ENCODE assay signal across 19 cellular contexts in genomic region chr17:17603178-17603894, GRCh38. TPM values are rescaled to one million over a fixed set of nuclear protein-coding genes. Genes with fewer than 3 reads are reported as not detected.
A peak's percentile ranks its signal among the peaks of the same experiment; 100 is the strongest.
DNase-seq lines count a peak whose midpoint lies in the region; ATAC-seq and TF ChIP-seq lines count a peak whose summit lies in the region.
"Had no signal": no experiment of that assay in that cellular context is flagged by ENCODE, and none has a peak within 500 bp of the region (broad histone marks: within the 10 kb centered on the region; RNA-seq: fewer than 3 reads in every experiment).

No MANE protein-coding gene starts in this region.

- H3K27ac ChIP-seq in neuronal stem cell (replicated peaks; ENCODE audit: low read length) (no peak overlapping the region), vagina (no peak overlapping the region)
- H3K27ac ChIP-seq: SK-N-MC had no signal

- no peak overlapping the region for H2BK120ac ChIP-seq in neuronal stem cell (ENCODE audit: low read depth, low read length)

- H3K18ac ChIP-seq in neuronal stem cell (ENCODE audit: low read length): no peak overlapping the region

- no peak overlapping the region for H2BK5ac ChIP-seq in neuronal stem cell (ENCODE audit: low read length)

- TF ChIP-seq CTCF in vagina (IDR thresholded peaks at IDR 0.05): no peak

- no peaks in the 10 kb centered on the region for H3K79me1 ChIP-seq in neuronal stem cell (ENCODE audit: low read depth, low read length)

- H3K14ac ChIP-seq in neuronal stem cell (ENCODE audit: low read length): no peak overlapping the region

- intact Hi-C loops in vagina (cut with DNase I): no loop called here

- DNase-seq in NCI-H2196 (lab: John Stamatoyannopoulos, UW; ENCODE audit: unreplicated experiment) (peak; percentile 3), NCI-H2196 treated with DMSO at 0.1 percent for 48 hours (lab: John Stamatoyannopoulos, UW; ENCODE audit: unreplicated experiment) (no peak), NCI-H187 treated with DMSO at 0.1 percent for 48 hours (lab: John Stamatoyannopoulos, UW) (peak; percentile 24), SHP77 (lab: John Stamatoyannopoulos, UW) (peak; percentile 89 to 90), neuronal stem cell (ENCODE audit: low spot score) (no peak), DMS 273 treated with DMSO at 0.1 percent for 48 hours (lab: John Stamatoyannopoulos, UW) (no peak), vagina (ENCODE audit: extremely low spot score in 2 of 2) (no peak)
- DNase-seq: activated CD4-positive, alpha-beta T cell treated with anti-CD3 and anti-CD28 coated beads for 36 hours; activated gamma-delta T cell treated with Interleukin-2 at 50 U/mL for 16 hours; anterior cingulate cortex; left colon; NCI-H2081; PC-3; stimulated activated CD4-positive, alpha-beta T cell treated with anti-CD3 and anti-CD28 coated beads, Interleukin-15, amount 100 ng/mL, for 24 hours; stimulated activated naive CD8-positive, alpha-beta T cell treated with anti-CD3 and anti-CD28 coated beads, Interleukin-15, Interleukin-2, amounts not matched to agents 100 U/mL and 50 U/mL, for 24 hours; T1000 had no signal

- no peak overlapping the region for H3K4me2 ChIP-seq in neuronal stem cell (ENCODE audit: insufficient read depth, low read length, poor library complexity, severe bottlenecking)

- no peak overlapping the region for H2AK5ac ChIP-seq in neuronal stem cell (ENCODE audit: low read depth, low read length)

- H2BK15ac ChIP-seq in neuronal stem cell (ENCODE audit: low read length): no peak overlapping the region

- no CpG with 5 or more reads among the region's 15 CpGs for WGBS in neuronal stem cell (ENCODE audit: extremely low coverage in 2 of 2, insufficient read length in 2 of 2, insufficient replicate concordance in 1 of 2), 2 donors

- H3K4ac ChIP-seq in neuronal stem cell (ENCODE audit: low read length): no peak overlapping the region

- H3K27me3 ChIP-seq in neuronal stem cell (ENCODE audit: control insufficient read depth in 3 of 3, insufficient read depth in 3 of 3, low read depth in 1 of 3, low read length in 3 of 3) (no peaks in the 10 kb centered on the region), vagina (no peaks in the 10 kb centered on the region)

- TF ChIP-seq POLR2A in vagina (IDR thresholded peaks at IDR 0.05): no peak

- H3K9me3 ChIP-seq in neuronal stem cell (replicated peaks in 1 of 2; ENCODE audit: control insufficient read depth in 2 of 2, insufficient read depth in 1 of 2, low read depth in 1 of 2, low read length in 2 of 2) (no peaks in the 10 kb centered on the region), vagina (no peaks in the 10 kb centered on the region)
- H3K9me3 ChIP-seq: HAP-1 had no signal

- no peak for ATAC-seq in HG02759 (IDR thresholded peaks at IDR 0.05; ENCODE audit: unreplicated experiment)
- ATAC-seq: activated CD4-positive, alpha-beta T cell treated with anti-CD3 and anti-CD28 coated beads for 36 hours; left colon; PC-3; stimulated activated naive CD8-positive, alpha-beta T cell treated with anti-CD3 and anti-CD28 coated beads, Interleukin-15, Interleukin-2, amounts not matched to agents 100 U/mL and 50 U/mL, for 24 hours had no signal

- H4K8ac ChIP-seq in neuronal stem cell (ENCODE audit: low read depth, low read length): no peak overlapping the region

- H3K23ac ChIP-seq in neuronal stem cell (ENCODE audit: low read depth, low read length, poor library complexity): no peak overlapping the region

- H3K4me1 ChIP-seq in neuronal stem cell (ENCODE audit: control insufficient read depth in 2 of 2, insufficient read depth in 1 of 2, low read depth in 1 of 2, low read length in 2 of 2): peaks cover 1 to 8% of the 10 kb centered on the region in 2 donors
- peaks cover 11% of the 10 kb centered on the region for H3K4me1 ChIP-seq in vagina

- H3K4me3 ChIP-seq in neuronal stem cell (ENCODE audit: low read length in 2 of 2) (no peak overlapping the region), vagina (no peak overlapping the region)
- H3K4me3 ChIP-seq: HAP-1, SK-N-MC had no signal

- H3K9ac ChIP-seq in neuronal stem cell (ENCODE audit: low read depth, low read length, poor library complexity): no peak overlapping the region

- H2AFZ ChIP-seq in neuronal stem cell (ENCODE audit: low read length): peak overlapping the region; percentile 57

- no peak overlapping the region for H2BK12ac ChIP-seq in neuronal stem cell (ENCODE audit: low read length)

- H3K36me3 ChIP-seq in neuronal stem cell (replicated peaks in 1 of 2; ENCODE audit: control insufficient read depth in 2 of 2, insufficient read depth in 2 of 2, low read length in 2 of 2): no peaks in the 10 kb centered on the region
- no peaks in the 10 kb centered on the region for H3K36me3 ChIP-seq in vagina
- H3K36me3 ChIP-seq: HAP-1 had no signal

- H4K91ac ChIP-seq in neuronal stem cell (ENCODE audit: low read depth, low read length, poor library complexity): no peak overlapping the region

RNA-seq across cellular contexts. Expression of gene PEMT, which starts 11.8 kb away (rescaled TPM):
- 42.5 TPM for polyA plus RNA-seq in neuronal stem cell (2013, experiment 1 of 2)
- 39.1 TPM for polyA plus RNA-seq in neuronal stem cell (2013, experiment 2 of 2)
- total RNA-seq in vagina: 37.3 TPM

Comparison
In these comparisons a context has a peak if more than half of its experiments do, and no peak if none do; other contexts are left out.
1. DNase-seq: peak in NCI-H2196 (single experiment), NCI-H187 treated with DMSO at 0.1 percent for 48 hours (single experiment) and SHP77 (2 of 2); none in NCI-H2196 treated with DMSO at 0.1 percent for 48 hours (single experiment), neuronal stem cell (single experiment), DMS 273 treated with DMSO at 0.1 percent for 48 hours (single experiment) and vagina (0 of 2).